In the genomic region with DNA sequence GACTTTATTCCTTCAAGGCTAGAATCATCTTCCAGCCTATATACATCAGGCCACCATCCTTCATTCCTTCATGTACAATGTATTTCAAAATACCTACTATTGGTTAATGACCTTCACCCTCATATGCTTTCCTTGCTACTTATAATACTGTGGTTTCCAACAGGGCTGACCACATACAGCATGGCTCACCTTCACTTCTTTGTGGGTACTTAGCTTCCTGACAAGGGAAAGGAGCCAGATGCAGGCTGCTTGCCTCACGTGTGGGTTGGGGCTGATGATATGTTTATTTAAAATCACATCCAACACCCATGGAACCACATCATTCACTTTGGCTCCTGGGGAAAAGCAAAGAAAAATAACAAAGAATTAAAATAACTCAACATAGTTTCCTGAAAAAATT, we compare ENCODE assay signal across 26 cellular contexts.
"Had no signal": no experiment of that assay in that cellular context is flagged by ENCODE, and none has a peak within 500 bp of the region (broad histone marks: within the 10 kb centered on the region; RNA-seq: fewer than 3 reads in every experiment).

No MANE protein-coding gene starts in this region.

- H3K4me3 ChIP-seq: left lung, lower lobe of right lung, pancreas, prostate gland, skin epidermis, stomach, testis, thyroid gland, transverse colon, upper lobe of left lung, vagina had no signal

- DNase-seq: kidney; left colon; left lung; lower lobe of right lung; mammary epithelial cell; mesenchymal stem cell; naive thymus-derived CD8-positive, alpha-beta T cell; nucleus accumbens; pancreas; posterior cingulate gyrus; retina; right cardiac atrium; stimulated activated CD4-positive, alpha-beta T cell treated with anti-CD3 and anti-CD28 coated beads, Interleukin-12 subunit alpha, Interleukin-12 subunit beta, amount 100 ng/mL, for 4 hours; stimulated activated CD4-positive, alpha-beta T cell treated with anti-CD3 and anti-CD28 coated beads, Interleukin-15, amount 100 ng/mL, for 24 hours; stimulated activated CD4-positive, alpha-beta T cell treated with anti-CD3 and anti-CD28 coated beads, Interleukin-2, amount 100 ng/mL, for 24 hours; stimulated activated CD4-positive, alpha-beta T cell treated with anti-CD3 and anti-CD28 coated beads, Interleukin-4, amount 100 ng/mL, for 1 hour; stimulated activated naive B cell treated with anti-CD40 and anti-IgM and Interleukin-4, amounts not matched to agents 10 μg/mL and 1 μg/mL and 100 μg/mL, for 72 hours; stimulated activated naive CD8-positive, alpha-beta T cell treated with anti-CD3 and anti-CD28 coated beads, Interleukin-15, Interleukin-2, amounts not matched to agents 100 U/mL and 50 U/mL, for 24 hours; stomach; testis; thyroid gland; transverse colon; upper lobe of left lung had no signal
